ENCODE assay signal across 39 cellular contexts in the genomic region with DNA sequence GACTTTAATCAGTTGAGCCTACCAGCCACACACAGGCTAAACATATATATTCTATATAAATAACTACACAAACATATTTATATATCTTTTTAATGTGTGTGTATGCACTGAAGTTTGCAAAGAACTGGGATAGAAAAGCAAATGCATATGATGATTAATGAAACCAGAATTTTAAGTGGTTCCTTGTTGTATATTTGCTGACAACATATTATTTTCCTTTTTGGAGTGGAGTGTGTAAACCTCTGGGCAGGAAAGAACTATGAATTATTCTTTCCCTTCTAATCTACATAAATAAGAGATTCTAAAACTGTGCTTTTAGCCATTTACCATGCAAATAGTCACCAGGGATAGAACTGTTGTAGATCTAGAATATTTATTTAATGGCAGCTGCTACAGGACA.
"Had no signal": no experiment of that assay in that cellular context is flagged by ENCODE, and none has a peak within 500 bp of the region (broad histone marks: within the 10 kb centered on the region; RNA-seq: fewer than 3 reads in every experiment).

No MANE protein-coding gene starts in this region.

- FAIRE-seq: RCC 7860 had no signal

- H3K27ac ChIP-seq: ascending aorta, breast epithelium, PC-9, RWPE1, VCaP had no signal

- H3K36me3 ChIP-seq: ascending aorta, breast epithelium, MG63 had no signal

- H3K27me3 ChIP-seq: ascending aorta, breast epithelium, MG63 had no signal

- H3K4me1 ChIP-seq: ascending aorta, breast epithelium had no signal

- H3K4me3 ChIP-seq: ascending aorta, breast epithelium, MG63, PC-9 had no signal

- ATAC-seq: Right ventricle myocardium inferior had no signal

- DNase-seq: activated B cell treated with CpG ODN at 0.5 μM for 24 hours; activated CD4-positive, alpha-beta memory T cell treated with anti-CD3 and anti-CD28 coated beads for 36 hours; activated CD4-positive, alpha-beta T cell treated with anti-CD3 and anti-CD28 coated beads for 4 hours; activated CD4-positive, alpha-beta T cell treated with anti-CD3 and anti-CD28 coated beads, Interleukin-2, amount 50 U/mL, for 1 hour; activated CD4-positive, CD25-positive, alpha-beta regulatory T cell treated with anti-CD3 and anti-CD28 coated beads, Interleukin-2, amount 50 U/mL, for 72 hours; activated CD8-positive, alpha-beta memory T cell treated with anti-CD3 and anti-CD28 coated beads, Interleukin-2, amount 50 U/mL, for 4 hours; activated effector memory CD4-positive, alpha-beta T cell treated with Interleukin-2 at 50 U/mL for 16 hours; activated naive CD4-positive, alpha-beta T cell; activated naive CD4-positive, alpha-beta T cell treated with anti-CD3 and anti-CD28 coated beads, Interleukin-2, amount 50 U/mL, for 16 hours; activated naive CD8-positive, alpha-beta T cell treated with anti-CD3 and anti-CD28 coated beads for 36 hours; activated T-cell treated with anti-CD3 and anti-CD28 coated beads, Interleukin-2, amount 50 U/mL, for 48 hours; amniotic stem cell; cerebellar nuclear complex; Kasumi-1; KBM-7; MG63; NCI-H1048; NCI-H1105 treated with DMSO at 0.1 percent for 48 hours; NCI-H1436; NCI-H1694; NCI-H1930; NCI-H2081 treated with DMSO at 0.1 percent for 48 hours; NCI-H226; NCI-H446 treated with DMSO at 0.1 percent for 48 hours; NCI-H524; NCI-H748 treated with DMSO at 0.1 percent for 48 hours; NK-92 treated with Interleukin-12 subunit alpha and Interleukin-12 subunit beta, amount 100 ng/mL, for 24 hours; PC-9; SIG-M5; SW 1271; T-helper 1 cell; T-helper 2 cell; T-helper 9 cell had no signal

- H2AFZ ChIP-seq: PC-9 had no signal

- H3K4me2 ChIP-seq: PC-9 had no signal

- H3K9me3 ChIP-seq: ascending aorta, breast epithelium, MG63 had no signal
